In genomic region chr3:156600834-156601233, GRCh38 we compare ENCODE assay signal across 1 cellular context.
TF ChIP-seq lines count a peak whose summit lies in the region.

No MANE protein-coding gene starts in this region.

TF ChIP-seq in K562, 482 proteins besides CTCF, POLR2A, EP300 and RAD21 (continued from another document):
- TF ChIP-seq ZNF518B (CRISPR knock-in tag; IDR thresholded peaks at IDR 0.05) = no peak
- peak; percentile 83 for TF ChIP-seq ZBTB40 (IDR thresholded peaks at IDR 0.05)
- TF ChIP-seq ZBTB40 (CRISPR knock-in tag; IDR thresholded peaks at IDR 0.05) = peak; percentile 31; the same call in 1 of the 2 replicates
TF ChIP-seq in K562: peak in this region for 1.
